8 cellular contexts compared by ENCODE assay signal in the genomic region with DNA sequence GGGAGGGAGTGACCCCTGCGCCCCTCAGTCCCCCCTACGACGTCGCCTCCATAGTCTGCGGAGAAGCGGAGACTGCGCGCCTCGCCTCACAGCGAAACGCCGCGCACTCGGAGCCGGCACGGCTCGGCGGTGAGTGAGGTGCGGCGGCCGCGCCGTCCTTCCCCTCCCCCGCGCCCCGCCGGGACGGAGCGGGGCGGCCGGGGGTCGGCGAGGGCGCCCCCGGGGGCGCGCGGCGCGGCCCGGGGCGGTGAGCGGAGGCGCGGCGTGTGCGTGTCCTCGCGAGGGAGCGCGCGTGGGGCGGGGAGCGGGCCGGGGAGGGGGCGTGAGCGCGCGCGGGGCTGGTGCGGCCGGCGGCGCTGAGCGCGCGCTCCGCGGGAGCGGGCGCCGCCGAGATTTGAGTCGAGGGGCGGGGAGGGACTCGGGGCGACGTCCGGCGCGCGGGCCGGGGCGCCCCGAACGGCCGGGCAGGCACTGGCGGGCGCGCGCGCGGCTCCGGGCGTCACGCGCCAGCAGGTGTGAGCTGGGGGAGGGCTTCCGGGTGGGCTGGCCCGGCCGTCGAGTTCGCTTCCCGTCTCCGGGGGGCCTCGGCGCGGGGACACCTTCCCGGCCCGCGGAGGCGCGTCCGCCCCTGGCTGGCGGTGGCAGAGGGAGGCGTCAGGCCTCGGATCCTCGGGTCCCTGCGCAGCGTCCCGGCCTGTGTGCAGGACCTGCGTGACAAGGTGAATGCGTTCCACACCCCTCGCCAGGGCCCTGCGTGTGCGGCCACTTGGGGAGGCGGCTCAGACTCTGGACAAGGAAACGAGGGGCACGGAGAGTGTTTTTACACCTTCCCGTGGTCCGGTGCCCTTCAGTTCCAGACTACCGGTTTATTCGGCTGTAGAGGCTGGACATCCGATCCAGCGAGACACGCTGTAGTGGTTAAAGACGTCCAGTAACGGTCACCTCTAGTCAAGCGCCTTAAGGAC. TPM values are rescaled to one million over a fixed set of nuclear protein-coding genes. Genes with fewer than 3 reads are reported as not detected.
A peak's percentile ranks its signal among the peaks of the same experiment; 100 is the strongest.
DNase-seq lines count a peak whose midpoint lies in the region; ATAC-seq and TF ChIP-seq lines count a peak whose summit lies in the region.

No MANE protein-coding gene starts in this region.

- ATAC-seq in HG02970 (IDR thresholded peaks at IDR 0.05; ENCODE audit: low FRiP score, unreplicated experiment) (peak; percentile 23), thoracic aorta (ENCODE audit: insufficient number of reproducible peaks, low FRiP score, low read depth) (peak; percentile 21)

- H4K20me1 ChIP-seq in osteoblast (ENCODE audit: insufficient read depth, low read length), result peaks cover 6% of the 10 kb centered on the region

- no peaks in the 10 kb centered on the region for H3K36me3 ChIP-seq in osteoblast (ENCODE audit: insufficient read depth, low read length)
- H3K36me3 ChIP-seq in thoracic aorta, result no peaks in the 10 kb centered on the region

- peak overlapping the region; percentile 76 for H3K4me3 ChIP-seq in osteoblast (ENCODE audit: insufficient read depth, low read length)
- peak overlapping the region; percentile 73 for H3K4me3 ChIP-seq in thoracic aorta

- H2AFZ ChIP-seq in osteoblast (ENCODE audit: low read length), result peak overlapping the region; percentile 84

- H3K27ac ChIP-seq in osteoblast (ENCODE audit: low read depth, low read length) (peak overlapping the region; percentile 88), thoracic aorta (peak overlapping the region; percentile 80 to 85)

- H3K27me3 ChIP-seq in osteoblast (ENCODE audit: insufficient read depth, low read length) (peaks cover 16% of the 10 kb centered on the region), thoracic aorta (replicated peaks; ENCODE audit: insufficient read depth) (no peaks in the 10 kb centered on the region)

- H3K4me1 ChIP-seq in osteoblast (ENCODE audit: insufficient read depth, low read length) (peaks cover 15% of the 10 kb centered on the region), thoracic aorta (ENCODE audit: control insufficient read depth in 1 of 2, low read depth in 2 of 2) (peaks cover 11 to 25% of the 10 kb centered on the region in 2 donors)

- peak; percentile 39 for DNase-seq in NCI-H345 (lab: John Stamatoyannopoulos, UW)
- no peak for DNase-seq in NCI-H345 treated with DMSO at 0.1 percent for 48 hours (lab: John Stamatoyannopoulos, UW; ENCODE audit: unreplicated experiment)
- peak; percentile 70 for DNase-seq in activated effector memory CD4-positive, alpha-beta T cell treated with Interleukin-2 at 50 U/mL for 16 hours
- peak; percentile 66 for DNase-seq in glomerular visceral epithelial cell (ENCODE audit: extremely low spot score)
- DNase-seq in osteoblast (ENCODE audit: insufficient read length, low spot score, missing footprints), result peak; percentile 90
- DNase-seq in thoracic aorta (ENCODE audit: low spot score), result no peak

- no peaks in the 10 kb centered on the region for H3K9me3 ChIP-seq in osteoblast (ENCODE audit: low read depth, low read length)
- H3K9me3 ChIP-seq in thoracic aorta, result no peaks in the 10 kb centered on the region

- peaks cover 12% of the 10 kb centered on the region for H3K79me2 ChIP-seq in osteoblast (ENCODE audit: insufficient read depth, low read length)

- H3K4me2 ChIP-seq in osteoblast (ENCODE audit: insufficient read depth, low read length), result peak overlapping the region; percentile 92

- no peak for TF ChIP-seq CTCF in osteoblast (IDR thresholded peaks at IDR 0.05; ENCODE audit: extremely low read depth, low read depth, low read length)
- TF ChIP-seq CTCF in thoracic aorta (IDR thresholded peaks at IDR 0.05), result no peak

TF ChIP-seq in PFSK-1, 5 proteins besides CTCF, POLR2A, EP300 and RAD21:
- TF ChIP-seq, protein P1, sequence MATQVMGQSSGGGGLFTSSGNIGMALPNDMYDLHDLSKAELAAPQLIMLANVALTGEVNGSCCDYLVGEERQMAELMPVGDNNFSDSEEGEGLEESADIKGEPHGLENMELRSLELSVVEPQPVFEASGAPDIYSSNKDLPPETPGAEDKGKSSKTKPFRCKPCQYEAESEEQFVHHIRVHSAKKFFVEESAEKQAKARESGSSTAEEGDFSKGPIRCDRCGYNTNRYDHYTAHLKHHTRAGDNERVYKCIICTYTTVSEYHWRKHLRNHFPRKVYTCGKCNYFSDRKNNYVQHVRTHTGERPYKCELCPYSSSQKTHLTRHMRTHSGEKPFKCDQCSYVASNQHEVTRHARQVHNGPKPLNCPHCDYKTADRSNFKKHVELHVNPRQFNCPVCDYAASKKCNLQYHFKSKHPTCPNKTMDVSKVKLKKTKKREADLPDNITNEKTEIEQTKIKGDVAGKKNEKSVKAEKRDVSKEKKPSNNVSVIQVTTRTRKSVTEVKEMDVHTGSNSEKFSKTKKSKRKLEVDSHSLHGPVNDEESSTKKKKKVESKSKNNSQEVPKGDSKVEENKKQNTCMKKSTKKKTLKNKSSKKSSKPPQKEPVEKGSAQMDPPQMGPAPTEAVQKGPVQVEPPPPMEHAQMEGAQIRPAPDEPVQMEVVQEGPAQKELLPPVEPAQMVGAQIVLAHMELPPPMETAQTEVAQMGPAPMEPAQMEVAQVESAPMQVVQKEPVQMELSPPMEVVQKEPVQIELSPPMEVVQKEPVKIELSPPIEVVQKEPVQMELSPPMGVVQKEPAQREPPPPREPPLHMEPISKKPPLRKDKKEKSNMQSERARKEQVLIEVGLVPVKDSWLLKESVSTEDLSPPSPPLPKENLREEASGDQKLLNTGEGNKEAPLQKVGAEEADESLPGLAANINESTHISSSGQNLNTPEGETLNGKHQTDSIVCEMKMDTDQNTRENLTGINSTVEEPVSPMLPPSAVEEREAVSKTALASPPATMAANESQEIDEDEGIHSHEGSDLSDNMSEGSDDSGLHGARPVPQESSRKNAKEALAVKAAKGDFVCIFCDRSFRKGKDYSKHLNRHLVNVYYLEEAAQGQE (IDR thresholded peaks at IDR 0.05; ENCODE audit: insufficient read depth in 1 of 2, low read depth in 2 of 2, low read length in 2 of 2), result no peak
- TF ChIP-seq POLR2AphosphoS5 (IDR thresholded peaks at IDR 0.05; ENCODE audit: low read depth, low read length) (no peak), SIN3A (IDR thresholded peaks at IDR 0.05; ENCODE audit: borderline replicate concordance, insufficient read depth, low read length) (peak; percentile 4; the same call in 1 of the 2 replicates), TAF1 (IDR thresholded peaks at IDR 0.05; ENCODE audit: borderline replicate concordance, insufficient read depth, low read length) (no peak), FOXP2 (optimal IDR thresholded peaks at IDR 0.05; ENCODE audit: borderline replicate concordance, extremely low read depth, extremely low read length, insufficient read depth) (peak; percentile 44)

RNA-seq across cellular contexts. Expression of a gene that starts 50.4 kb away (rescaled TPM):
- polyA plus RNA-seq in PFSK-1 (2012; ENCODE audit: insufficient read length, low read depth), result not detected
- not detected in 2 replicates for total RNA-seq in osteoblast
- under 1 TPM; under 0.01 to 0.28 TPM for total RNA-seq in thoracic aorta

Comparison
In these comparisons a context has a peak if more than half of its experiments do, and no peak if none do; other contexts are left out.
1. DNase-seq: peak in NCI-H345 (single experiment), activated effector memory CD4-positive, alpha-beta T cell treated with Interleukin-2 at 50 U/mL for 16 hours (single experiment), glomerular visceral epithelial cell (single experiment) and osteoblast (single experiment); none in NCI-H345 treated with DMSO at 0.1 percent for 48 hours (single experiment) and thoracic aorta (single experiment).